8 cellular contexts compared by ENCODE assay signal in the genomic region with DNA sequence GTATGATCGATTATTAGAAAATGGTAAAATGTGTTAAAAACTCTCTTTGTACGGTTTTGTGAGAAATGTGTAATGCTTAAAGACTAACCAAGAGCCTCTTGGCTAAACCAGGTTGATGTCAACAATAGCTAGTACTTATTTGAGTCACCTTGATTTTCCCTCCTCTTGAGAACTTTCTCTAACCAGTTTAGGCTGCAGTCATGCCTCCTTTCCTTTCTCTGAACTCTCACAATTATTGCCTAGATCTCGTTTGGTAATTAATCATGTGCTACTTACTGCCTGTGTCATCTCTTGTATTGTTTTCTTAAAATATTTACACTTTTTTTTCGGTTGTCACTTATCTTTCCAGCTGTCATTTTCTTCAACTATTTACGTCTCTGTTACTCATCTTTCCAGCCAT. TPM values are rescaled to one million over a fixed set of nuclear protein-coding genes. Genes with fewer than 3 reads are reported as not detected.
DNase-seq lines count a peak whose midpoint lies in the region; ATAC-seq and TF ChIP-seq lines count a peak whose summit lies in the region.

No MANE protein-coding gene starts in this region.

- H3K4me3 ChIP-seq in brain microvascular endothelial cell (ENCODE audit: low read depth, low read length) (no peak overlapping the region), thyroid gland (replicated peaks in 1 of 3) (peak overlapping the region in 1 of 3 donors; percentile 90)

- H3K9me3 ChIP-seq in thyroid gland, result no peaks in the 10 kb centered on the region

- no peaks in the 10 kb centered on the region for H3K9me3 Mint-ChIP-seq in activated naive CD4-positive, alpha-beta T cell treated with anti-CD3 and anti-CD28 coated beads, Interleukin-2, amount 50 U/mL, for 24 hours
- no peaks in the 10 kb centered on the region for H3K9me3 Mint-ChIP-seq in brain
- no peaks in the 10 kb centered on the region for H3K9me3 Mint-ChIP-seq in progenitor cell of endocrine pancreas (ENCODE audit: low read depth)

- H3K4me3 Mint-ChIP-seq in activated naive CD4-positive, alpha-beta T cell treated with anti-CD3 and anti-CD28 coated beads, Interleukin-2, amount 50 U/mL, for 24 hours, result peak overlapping the region; percentile 98
- H3K4me3 Mint-ChIP-seq in brain (peak overlapping the region; percentile 92 to 97 (median 96)), progenitor cell of endocrine pancreas (ENCODE audit: low read depth) (peak overlapping the region; percentile 88)

- peak overlapping the region; percentile 98 for H3K27ac Mint-ChIP-seq in activated naive CD4-positive, alpha-beta T cell treated with anti-CD3 and anti-CD28 coated beads, Interleukin-2, amount 50 U/mL, for 24 hours
- H3K27ac Mint-ChIP-seq in brain (peak overlapping the region; percentile 23 to 99 (median 93)), progenitor cell of endocrine pancreas (peak overlapping the region; percentile 93)

- peaks cover 2% of the 10 kb centered on the region for H3K36me3 Mint-ChIP-seq in activated naive CD4-positive, alpha-beta T cell treated with anti-CD3 and anti-CD28 coated beads, Interleukin-2, amount 50 U/mL, for 24 hours
- H3K36me3 Mint-ChIP-seq in brain (peaks cover 9% of the 10 kb centered on the region), progenitor cell of endocrine pancreas (ENCODE audit: insufficient read depth) (no peaks in the 10 kb centered on the region)

- intact Hi-C loops in thyroid gland (cut with DNase I), result no loop called here

- H3K36me3 ChIP-seq in brain microvascular endothelial cell (replicated peaks), result no peaks in the 10 kb centered on the region
- H3K36me3 ChIP-seq in thyroid gland, result no peaks in the 10 kb centered on the region

- ATAC-seq in HG03378 (IDR thresholded peaks at IDR 0.05; ENCODE audit: unreplicated experiment) (peak; percentile 47), GM19455 (IDR thresholded peaks at IDR 0.05; ENCODE audit: unreplicated experiment) (no peak)

- peaks cover 15 to 29% of the 10 kb centered on the region in 2 donors for H3K4me1 ChIP-seq in thyroid gland

- H3K27me3 ChIP-seq in brain microvascular endothelial cell (replicated peaks) (no peaks in the 10 kb centered on the region), thyroid gland (no peaks in the 10 kb centered on the region)

- TF ChIP-seq POLR2A in thyroid gland (IDR thresholded peaks at IDR 0.05), result no peak

- H3K27ac ChIP-seq in brain microvascular endothelial cell (no peak overlapping the region), thyroid gland (peak overlapping the region in 1 of 3 donors; percentile 99)

- H3K4me1 Mint-ChIP-seq in activated naive CD4-positive, alpha-beta T cell treated with anti-CD3 and anti-CD28 coated beads, Interleukin-2, amount 50 U/mL, for 24 hours, result peaks cover 26% of the 10 kb centered on the region
- H3K4me1 Mint-ChIP-seq in brain, result peaks cover 42% of the 10 kb centered on the region
- H3K4me1 Mint-ChIP-seq in progenitor cell of endocrine pancreas (ENCODE audit: low read depth), result peaks cover 8% of the 10 kb centered on the region

- no peak for DNase-seq in activated naive CD4-positive, alpha-beta T cell treated with anti-CD3 and anti-CD28 coated beads, Interleukin-2, amount 50 U/mL, for 16 hours
- DNase-seq in progenitor cell of endocrine pancreas (ENCODE audit: low spot score, unreplicated experiment) (no peak), brain microvascular endothelial cell (no peak), thyroid gland (no peak)

- in situ Hi-C loops in brain microvascular endothelial cell (cut with HindIII; ENCODE audit: low pct_ligation_motif_present, low sequenced_read_pairs), result no loop called here

- TF ChIP-seq CTCF in brain (conservative IDR thresholded peaks at IDR 0.05), result no peak
- TF ChIP-seq CTCF in progenitor cell of endocrine pancreas (IDR thresholded peaks at IDR 0.05; ENCODE audit: unreplicated experiment), result no peak
- no peak for TF ChIP-seq CTCF in brain microvascular endothelial cell (IDR thresholded peaks at IDR 0.05; ENCODE audit: low read depth, low read length, missing control alignments)
- TF ChIP-seq CTCF in thyroid gland (IDR thresholded peaks at IDR 0.05), result no peak

- 30 to 32% methylated on average over 5 of the region's 5 CpGs for WGBS in thyroid gland, 2 donors

- H3K27me3 Mint-ChIP-seq in activated naive CD4-positive, alpha-beta T cell treated with anti-CD3 and anti-CD28 coated beads, Interleukin-2, amount 50 U/mL, for 24 hours, result no peaks in the 10 kb centered on the region
- H3K27me3 Mint-ChIP-seq in brain (peaks cover 23% of the 10 kb centered on the region), progenitor cell of endocrine pancreas (peaks cover 12% of the 10 kb centered on the region)

RNA-seq across cellular contexts. Expression of gene EPC2, which starts 1.1 kb away (rescaled TPM):
- 17.7 TPM for polyA plus RNA-seq in brain (ENCODE audit: insufficient read depth, low read depth, low replicate concordance)
- total RNA-seq in progenitor cell of endocrine pancreas (50.4 and 53.1 TPM in 2 replicates), thyroid gland (10 to 100 TPM; 37.9 to 55.3 (median 44.1) TPM)
